Comparison of ENCODE assay signal across 1 cellular context in the genomic region with DNA sequence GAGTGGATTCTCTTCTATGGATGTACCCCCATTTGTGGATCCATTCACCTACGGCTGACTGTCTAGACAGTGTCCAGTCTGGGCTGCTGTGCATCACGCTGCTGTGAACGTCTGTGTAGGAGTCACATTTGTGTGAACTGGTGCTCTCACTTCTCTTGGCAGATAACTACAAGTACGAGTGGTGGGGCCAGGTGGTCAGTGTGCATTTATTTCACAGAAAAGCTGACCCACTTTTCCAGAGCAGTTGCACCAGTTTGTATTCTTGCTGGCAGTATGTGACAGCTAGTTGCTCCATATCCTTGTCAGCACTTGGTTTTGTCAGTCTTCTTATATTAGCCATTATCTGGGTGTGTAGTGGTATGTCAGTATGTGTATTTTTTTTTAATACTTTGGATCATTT.
TF ChIP-seq lines count a peak whose summit lies in the region.

No MANE protein-coding gene starts in this region.

TF ChIP-seq in HEK293, 187 proteins besides CTCF, POLR2A, EP300 and RAD21 (continued from another document and continues in another):
- TF ChIP-seq PRDM10 (tag by site-specific recombination; IDR thresholded peaks at IDR 0.05) (no peak), KLF9 (tag by site-specific recombination; IDR thresholded peaks at IDR 0.05; ENCODE audit: low read depth) (no peak), ZNF792 (tag by site-specific recombination; IDR thresholded peaks at IDR 0.05) (no peak), ZFP37 (tag by site-specific recombination; IDR thresholded peaks at IDR 0.05) (no peak), ZNF394 (tag by site-specific recombination; IDR thresholded peaks at IDR 0.05; ENCODE audit: borderline replicate concordance) (no peak), ZNF623 (tag by site-specific recombination; IDR thresholded peaks at IDR 0.05) (no peak), OVOL3 (tag by site-specific recombination; IDR thresholded peaks at IDR 0.05) (no peak), ZNF658 (tag by site-specific recombination; IDR thresholded peaks at IDR 0.05) (no peak), ZNF585B (tag by site-specific recombination; IDR thresholded peaks at IDR 0.05) (no peak), SETDB1 (IDR thresholded peaks at IDR 0.05; ENCODE audit: insufficient read length, low read length) (peak; percentile 96), ZNF548 (tag by site-specific recombination; IDR thresholded peaks at IDR 0.05) (no peak), YY2 (tag by site-specific recombination; IDR thresholded peaks at IDR 0.05) (no peak), GLIS1 (tag by site-specific recombination; IDR thresholded peaks at IDR 0.05) (no peak), ZNF626 (tag by site-specific recombination; IDR thresholded peaks at IDR 0.05) (no peak), MEIS1 (CRISPR knock-in tag; IDR thresholded peaks at IDR 0.05; ENCODE audit: borderline replicate concordance) (no peak), TRIM28 (IDR thresholded peaks at IDR 0.05; ENCODE audit: borderline replicate concordance, low read length) (peak; percentile 95), KLF8 (tag by site-specific recombination; IDR thresholded peaks at IDR 0.05) (peak; percentile 15; the same call in 1 of the 2 replicates), ZNF580 (tag by site-specific recombination; IDR thresholded peaks at IDR 0.05) (peak; percentile 57; the same call in 1 of the 2 replicates), ZNF639 (tag by site-specific recombination; IDR thresholded peaks at IDR 0.05) (no peak), HOXD13 (CRISPR knock-in tag; IDR thresholded peaks at IDR 0.05; ENCODE audit: borderline replicate concordance) (no peak), PRDM4 (tag by site-specific recombination; IDR thresholded peaks at IDR 0.05) (no peak), ZNF133 (tag by site-specific recombination; IDR thresholded peaks at IDR 0.05) (no peak), ZBTB49 (tag by site-specific recombination; IDR thresholded peaks at IDR 0.05; ENCODE audit: low read depth) (no peak), ZNF747 (tag by site-specific recombination; IDR thresholded peaks at IDR 0.05) (no peak), ZNF561 (tag by site-specific recombination; IDR thresholded peaks at IDR 0.05; ENCODE audit: borderline replicate concordance) (no peak), ZNF23 (tag by site-specific recombination; IDR thresholded peaks at IDR 0.05; ENCODE audit: borderline replicate concordance) (no peak), ZNF514 (tag by site-specific recombination; IDR thresholded peaks at IDR 0.05) (no peak), ZBTB7A (tag by site-specific recombination; IDR thresholded peaks at IDR 0.05; ENCODE audit: low read depth) (no peak), ZNF596 (tag by site-specific recombination; IDR thresholded peaks at IDR 0.05) (no peak), ZNF830 (tag by site-specific recombination; IDR thresholded peaks at IDR 0.05; ENCODE audit: low read depth) (no peak), EGR2 (tag by site-specific recombination; IDR thresholded peaks at IDR 0.05; ENCODE audit: low read depth) (no peak), ZFHX2 (tag by site-specific recombination; conservative IDR thresholded peaks at IDR 0.05) (no peak), ZNF175 (tag by site-specific recombination; IDR thresholded peaks at IDR 0.05) (no peak), ZNF404 (tag by site-specific recombination; IDR thresholded peaks at IDR 0.05) (no peak), WT1 (tag by site-specific recombination; IDR thresholded peaks at IDR 0.05) (no peak), ZNF335 (tag by site-specific recombination; conservative IDR thresholded peaks at IDR 0.05) (no peak), ZNF423 (tag by site-specific recombination; IDR thresholded peaks at IDR 0.05) (no peak), ZNF843 (tag by site-specific recombination; IDR thresholded peaks at IDR 0.05) (no peak), ATF2 (tag by site-specific recombination; IDR thresholded peaks at IDR 0.05; ENCODE audit: low read depth) (no peak), GLI4 (tag by site-specific recombination; IDR thresholded peaks at IDR 0.05) (no peak), ZNF202 (tag by site-specific recombination; IDR thresholded peaks at IDR 0.05; ENCODE audit: borderline replicate concordance) (no peak), ZNF121 (tag by site-specific recombination; IDR thresholded peaks at IDR 0.05) (no peak), ZNF16 (tag by site-specific recombination; IDR thresholded peaks at IDR 0.05; ENCODE audit: low read depth) (no peak), GLI2 (tag by site-specific recombination; IDR thresholded peaks at IDR 0.05; ENCODE audit: borderline replicate concordance, low read depth) (no peak), ZFP3 (tag by site-specific recombination; IDR thresholded peaks at IDR 0.05; ENCODE audit: low read depth) (peak; percentile 68)
- TF ChIP-seq, protein P1, sequence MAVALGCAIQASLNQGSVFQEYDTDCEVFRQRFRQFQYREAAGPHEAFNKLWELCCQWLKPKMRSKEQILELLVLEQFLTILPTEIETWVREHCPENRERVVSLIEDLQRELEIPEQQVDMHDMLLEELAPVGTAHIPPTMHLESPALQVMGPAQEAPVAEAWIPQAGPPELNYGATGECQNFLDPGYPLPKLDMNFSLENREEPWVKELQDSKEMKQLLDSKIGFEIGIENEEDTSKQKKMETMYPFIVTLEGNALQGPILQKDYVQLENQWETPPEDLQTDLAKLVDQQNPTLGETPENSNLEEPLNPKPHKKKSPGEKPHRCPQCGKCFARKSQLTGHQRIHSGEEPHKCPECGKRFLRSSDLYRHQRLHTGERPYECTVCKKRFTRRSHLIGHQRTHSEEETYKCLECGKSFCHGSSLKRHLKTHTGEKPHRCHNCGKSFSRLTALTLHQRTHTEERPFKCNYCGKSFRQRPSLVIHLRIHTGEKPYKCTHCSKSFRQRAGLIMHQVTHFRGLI (tag by site-specific recombination; IDR thresholded peaks at IDR 0.05), result no peak
- TF ChIP-seq, protein P2, sequence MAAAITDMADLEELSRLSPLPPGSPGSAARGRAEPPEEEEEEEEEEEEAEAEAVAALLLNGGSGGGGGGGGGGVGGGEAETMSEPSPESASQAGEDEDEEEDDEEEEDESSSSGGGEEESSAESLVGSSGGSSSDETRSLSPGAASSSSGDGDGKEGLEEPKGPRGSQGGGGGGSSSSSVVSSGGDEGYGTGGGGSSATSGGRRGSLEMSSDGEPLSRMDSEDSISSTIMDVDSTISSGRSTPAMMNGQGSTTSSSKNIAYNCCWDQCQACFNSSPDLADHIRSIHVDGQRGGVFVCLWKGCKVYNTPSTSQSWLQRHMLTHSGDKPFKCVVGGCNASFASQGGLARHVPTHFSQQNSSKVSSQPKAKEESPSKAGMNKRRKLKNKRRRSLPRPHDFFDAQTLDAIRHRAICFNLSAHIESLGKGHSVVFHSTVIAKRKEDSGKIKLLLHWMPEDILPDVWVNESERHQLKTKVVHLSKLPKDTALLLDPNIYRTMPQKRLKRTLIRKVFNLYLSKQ (tag by site-specific recombination; IDR thresholded peaks at IDR 0.05; ENCODE audit: borderline replicate concordance), result no peak
- TF ChIP-seq, protein P3, sequence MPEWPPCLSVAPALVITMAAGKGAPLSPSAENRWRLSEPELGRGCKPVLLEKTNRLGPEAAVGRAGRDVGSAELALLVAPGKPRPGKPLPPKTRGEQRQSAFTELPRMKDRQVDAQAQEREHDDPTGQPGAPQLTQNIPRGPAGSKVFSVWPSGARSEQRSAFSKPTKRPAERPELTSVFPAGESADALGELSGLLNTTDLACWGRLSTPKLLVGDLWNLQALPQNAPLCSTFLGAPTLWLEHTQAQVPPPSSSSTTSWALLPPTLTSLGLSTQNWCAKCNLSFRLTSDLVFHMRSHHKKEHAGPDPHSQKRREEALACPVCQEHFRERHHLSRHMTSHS (tag by site-specific recombination; IDR thresholded peaks at IDR 0.05), result no peak
- TF ChIP-seq, protein P4, sequence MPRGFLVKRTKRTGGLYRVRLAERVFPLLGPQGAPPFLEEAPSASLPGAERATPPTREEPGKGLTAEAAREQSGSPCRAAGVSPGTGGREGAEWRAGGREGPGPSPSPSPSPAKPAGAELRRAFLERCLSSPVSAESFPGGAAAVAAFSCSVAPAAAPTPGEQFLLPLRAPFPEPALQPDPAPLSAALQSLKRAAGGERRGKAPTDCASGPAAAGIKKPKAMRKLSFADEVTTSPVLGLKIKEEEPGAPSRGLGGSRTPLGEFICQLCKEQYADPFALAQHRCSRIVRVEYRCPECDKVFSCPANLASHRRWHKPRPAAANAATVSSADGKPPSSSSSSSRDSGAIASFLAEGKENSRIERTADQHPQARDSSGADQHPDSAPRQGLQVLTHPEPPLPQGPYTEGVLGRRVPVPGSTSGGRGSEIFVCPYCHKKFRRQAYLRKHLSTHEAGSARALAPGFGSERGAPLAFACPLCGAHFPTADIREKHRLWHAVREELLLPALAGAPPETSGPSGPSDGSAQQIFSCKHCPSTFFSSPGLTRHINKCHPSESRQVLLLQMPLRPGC (tag by site-specific recombination; IDR thresholded peaks at IDR 0.05), result 0 out of 2 replicates have a peak, but pooled peaks have one; percentile 29
